Comparison of ENCODE assay signal across 8 cellular contexts in genomic region chr4:54064317-54065275, GRCh38.
DNase-seq lines count a peak whose midpoint lies in the region; ATAC-seq lines count a peak whose summit lies in the region.

Gene CHIC2, minus strand, starts transcription at chr4:54064605. Its CDS starts 305 bp downstream, at chr4:54064300.

- DNase-seq in COR-L47 (lab: John Stamatoyannopoulos, UW) (peak; percentile 93), HUDEP-2 (lab: John Stamatoyannopoulos, UW; ENCODE audit: unreplicated experiment in 76 of 76) (peak in 75 of 76 experiments; percentile 36 to 93 (median 87)), NOMO-1 treated with dmso at 0.1 percent for 144 hours (lab: John Stamatoyannopoulos, UW; ENCODE audit: unreplicated experiment) (peak; percentile 86), medulla oblongata (ENCODE audit: extremely low spot score) (peak; percentile 89)
- DNase-seq in activated CD8-positive, alpha-beta memory T cell treated with anti-CD3 and anti-CD28 coated beads for 4 hours (ENCODE audit: low read depth in 2 of 2) = peak; percentile 93 to 94
- peak; percentile 96 to 97 (median 97) for DNase-seq in effector memory CD8-positive, alpha-beta T cell
- peak; percentile 90 to 93 (median 92) for DNase-seq in stimulated activated CD4-positive, alpha-beta T cell treated with anti-CD3 and anti-CD28 coated beads, TNF-alpha, amount 100 ng/mL, for 48 hours (ENCODE audit: low read depth in 3 of 3)

- ATAC-seq in GM21381 (IDR thresholded peaks at IDR 0.05; ENCODE audit: unreplicated experiment) = peak; percentile 94
- peak; percentile 89 for ATAC-seq in effector memory CD8-positive, alpha-beta T cell (replicated peaks)

- no peaks in the 10 kb centered on the region for H3K27me3 Mint-ChIP-seq in effector memory CD8-positive, alpha-beta T cell

- no peaks in the 10 kb centered on the region for H3K9me3 Mint-ChIP-seq in effector memory CD8-positive, alpha-beta T cell

- peak within 1 kb of the TSS; percentile 98 to 100 for H3K27ac Mint-ChIP-seq in effector memory CD8-positive, alpha-beta T cell

- peaks cover 47% of the 10 kb centered on the region for H3K36me3 Mint-ChIP-seq in effector memory CD8-positive, alpha-beta T cell (ENCODE audit: insufficient read depth)

- H3K4me3 Mint-ChIP-seq in effector memory CD8-positive, alpha-beta T cell = peak within 1 kb of the TSS; percentile 92 to 97

- H3K4me1 Mint-ChIP-seq in effector memory CD8-positive, alpha-beta T cell (ENCODE audit: low read depth in 2 of 2) = peaks cover 24 to 43% of the 10 kb centered on the region in 2 donors

Comparison
In these comparisons a context has a peak if more than half of its experiments do, and no peak if none do; other contexts are left out.
1. Peak in every context shown above with its lines: DNase-seq and ATAC-seq.